In the genomic region with DNA sequence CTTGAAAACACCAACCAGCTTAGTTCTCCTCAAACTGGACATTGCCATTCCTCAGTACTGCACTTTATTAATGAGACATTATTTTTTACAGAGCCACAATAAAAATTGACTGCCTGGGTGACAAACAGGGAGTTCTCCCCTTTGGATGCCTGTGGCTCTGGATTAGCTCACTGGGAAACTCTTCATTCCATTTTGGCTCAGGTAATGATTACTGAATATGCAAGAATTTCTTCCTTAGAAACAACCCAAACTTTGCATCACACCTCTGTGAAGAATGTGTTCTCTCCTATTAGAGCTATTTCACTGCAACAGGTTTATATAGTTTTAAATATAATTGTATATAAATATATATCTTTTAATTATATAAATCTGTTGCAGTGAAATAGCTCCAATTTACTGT, we compare ENCODE assay signal across 25 cellular contexts.
"Had no signal": no experiment of that assay in that cellular context is flagged by ENCODE, and none has a peak within 500 bp of the region (broad histone marks: within the 10 kb centered on the region; RNA-seq: fewer than 3 reads in every experiment).

No MANE protein-coding gene starts in this region.

- H3K9me3 ChIP-seq: adrenal gland, SJCRH30 had no signal

- H3K27me3 Mint-ChIP-seq: activated CD4-positive, alpha-beta memory T cell treated with anti-CD3 and anti-CD28 coated beads for 36 hours; activated CD4-positive, alpha-beta T cell treated with anti-CD3 and anti-CD28 coated beads for 36 hours; activated CD4-positive, alpha-beta T cell treated with anti-CD3 and anti-CD28 coated beads, Interleukin-2, amount 10 ng/mL, durations not matched to agents 7 days and 5 days had no signal

- H3K36me3 ChIP-seq: adrenal gland, brain microvascular endothelial cell, SJCRH30 had no signal

- ATAC-seq: activated CD4-positive, alpha-beta T cell treated with anti-CD3 and anti-CD28 coated beads for 36 hours; activated CD4-positive, CD25-positive, alpha-beta regulatory T cell treated with anti-CD3 and anti-CD28 coated beads, Interleukin-2, amount 50 U/mL, for 24 hours; activated naive CD4-positive, alpha-beta T cell treated with anti-CD3 and anti-CD28 coated beads, Interleukin-2, amount 50 U/mL, for 72 hours; activated T-cell treated with anti-CD3 and anti-CD28 coated beads, Interleukin-2, amount 50 U/mL, for 4 hours; Panc1 had no signal

- H3K4me1 ChIP-seq: adrenal gland had no signal

- H3K4me1 Mint-ChIP-seq: activated CD4-positive, alpha-beta T cell treated with anti-CD3 and anti-CD28 coated beads for 36 hours; activated CD4-positive, alpha-beta T cell treated with anti-CD3 and anti-CD28 coated beads, Interleukin-2, amount 10 ng/mL, durations not matched to agents 7 days and 5 days had no signal

- FAIRE-seq: TTC549 had no signal

- H3K36me3 Mint-ChIP-seq: activated CD4-positive, alpha-beta memory T cell treated with anti-CD3 and anti-CD28 coated beads for 36 hours had no signal

- DNase-seq: activated CD4-positive, alpha-beta memory T cell treated with anti-CD3 and anti-CD28 coated beads for 36 hours; activated CD4-positive, alpha-beta T cell treated with anti-CD3 and anti-CD28 coated beads for 36 hours; activated CD4-positive, alpha-beta T cell treated with anti-CD3 and anti-CD28 coated beads, Interleukin-2, amount 10 ng/mL, durations not matched to agents 7 days and 5 days; activated CD8-positive, alpha-beta memory T cell treated with anti-CD3 and anti-CD28 coated beads, Interleukin-2, amount 50 U/mL, for 4 hours; activated gamma-delta T cell treated with Interleukin-2 at 50 U/mL for 16 hours; activated naive CD4-positive, alpha-beta T cell treated with anti-CD3 and anti-CD28 coated beads for 36 hours; activated T-cell treated with anti-CD3 and anti-CD28 coated beads for 4 hours; activated T-cell treated with anti-CD3 and anti-CD28 coated beads, Interleukin-2, amount 50 U/mL, for 4 hours; adrenal gland; brain microvascular endothelial cell; central memory CD4-positive, alpha-beta T cell; NCI-H1105; NCI-H1436; NCI-H1694; NCI-H1930; NCI-H345; NCI-H524 treated with DMSO at 0.1 percent for 48 hours; SHP77; SJCRH30 had no signal

- H3K4me3 Mint-ChIP-seq: activated CD4-positive, alpha-beta memory T cell treated with anti-CD3 and anti-CD28 coated beads for 36 hours; activated CD4-positive, alpha-beta T cell treated with anti-CD3 and anti-CD28 coated beads for 36 hours; activated CD4-positive, alpha-beta T cell treated with anti-CD3 and anti-CD28 coated beads, Interleukin-2, amount 10 ng/mL, durations not matched to agents 7 days and 5 days; activated naive CD4-positive, alpha-beta T cell treated with anti-CD3 and anti-CD28 coated beads for 36 hours; activated T-cell treated with anti-CD3 and anti-CD28 coated beads, Interleukin-2, amount 50 U/mL, for 4 hours; activated T-helper 1 cell treated with anti-CD3 and anti-CD28 coated beads, Interleukin-12 subunit alpha, Interleukin-12 subunit beta, Interleukin-2, Interleukin-4 antibody, amounts not matched to agents 30 ng/mL and 10 ng/mL and 1 ng/mL, durations not matched to agents 14 hours and 24 hours and 36 hours had no signal

- H3K27ac ChIP-seq: adrenal gland, brain microvascular endothelial cell, SJCRH30, SK-N-MC had no signal

- H3K27me3 ChIP-seq: adrenal gland, brain microvascular endothelial cell, SJCRH30 had no signal

- H3K27ac Mint-ChIP-seq: activated CD4-positive, alpha-beta memory T cell treated with anti-CD3 and anti-CD28 coated beads for 36 hours; activated CD4-positive, alpha-beta T cell treated with anti-CD3 and anti-CD28 coated beads for 36 hours; activated CD4-positive, alpha-beta T cell treated with anti-CD3 and anti-CD28 coated beads, Interleukin-2, amount 10 ng/mL, durations not matched to agents 7 days and 5 days; activated naive CD4-positive, alpha-beta T cell treated with anti-CD3 and anti-CD28 coated beads for 36 hours; activated naive CD4-positive, alpha-beta T cell treated with anti-CD3 and anti-CD28 coated beads, Interleukin-2, amount 50 U/mL, for 72 hours; activated T-helper 1 cell treated with anti-CD3 and anti-CD28 coated beads, Interleukin-12 subunit alpha, Interleukin-12 subunit beta, Interleukin-2, Interleukin-4 antibody, amounts not matched to agents 30 ng/mL and 10 ng/mL and 1 ng/mL, durations not matched to agents 14 hours and 24 hours and 36 hours had no signal

- H3K4me3 ChIP-seq: adrenal gland, SJCRH30, SK-N-MC had no signal
